In the genomic region with DNA sequence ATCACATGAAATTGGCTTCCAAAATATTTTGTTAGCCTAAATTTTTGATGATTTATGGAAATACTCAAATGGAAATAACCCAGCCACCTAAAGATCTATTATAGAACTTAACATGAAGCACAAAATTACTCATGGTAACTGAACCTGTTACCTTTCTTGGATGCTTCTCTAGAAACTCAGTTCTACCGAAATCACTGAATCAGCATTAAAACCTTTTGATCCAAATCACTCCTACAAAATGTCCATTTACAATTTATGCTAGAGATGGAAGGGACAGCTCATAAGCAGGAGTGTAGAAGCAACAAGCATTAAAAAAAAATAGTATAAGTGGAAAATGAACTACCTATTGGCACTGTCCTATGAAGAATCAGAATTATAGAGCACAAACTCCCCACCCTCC, we compare ENCODE assay signal across 12 cellular contexts. TPM values are rescaled to one million over a fixed set of nuclear protein-coding genes. Genes with fewer than 3 reads are reported as not detected.
DNase-seq lines count a peak whose midpoint lies in the region; ATAC-seq and TF ChIP-seq lines count a peak whose summit lies in the region.
"Had no signal": no experiment of that assay in that cellular context is flagged by ENCODE, and none has a peak within 500 bp of the region (broad histone marks: within the 10 kb centered on the region; RNA-seq: fewer than 3 reads in every experiment).

No MANE protein-coding gene starts in this region.

- peaks cover 9% of the 10 kb centered on the region; the same call in 1 of the 2 replicates for H3K9me3 ChIP-seq in OCI-LY7 (ENCODE audit: low read length)
- H3K9me3 ChIP-seq in endodermal cell (ENCODE audit: control insufficient read depth, low read length), result peaks cover 16% of the 10 kb centered on the region
- H3K9me3 ChIP-seq in smooth muscle cell (replicated peaks; ENCODE audit: low read depth), result no peaks in the 10 kb centered on the region

- peak overlapping the region; percentile 93 for H3K9ac ChIP-seq in endodermal cell (ENCODE audit: extremely low read depth, low read length, poor library complexity, severe bottlenecking)
- no peak overlapping the region for H3K9ac ChIP-seq in smooth muscle cell (ENCODE audit: low read depth)
- H3K9ac ChIP-seq: parathyroid adenoma had no signal

- ATAC-seq in activated T-cell treated with anti-CD3 and anti-CD28 coated beads, Interleukin-2, amount 50 U/mL, for 4 hours, result no peak
- ATAC-seq in HG03354 (IDR thresholded peaks at IDR 0.05; ENCODE audit: poor library complexity, severe bottlenecking, unreplicated experiment), result no peak
- ATAC-seq: left colon had no signal

- H3K36me3 ChIP-seq in OCI-LY7 (ENCODE audit: insufficient read depth, low read length), result peaks cover 63% of the 10 kb centered on the region
- H3K36me3 ChIP-seq in endodermal cell (ENCODE audit: control insufficient read depth, insufficient read depth, low read length), result peaks cover 59% of the 10 kb centered on the region
- H3K36me3 ChIP-seq in smooth muscle cell (ENCODE audit: low read depth), result peaks cover 8% of the 10 kb centered on the region

- H3K9me2 ChIP-seq in OCI-LY7 (ENCODE audit: insufficient read depth, low read length), result no peaks in the 10 kb centered on the region

- H3K4me3 ChIP-seq in OCI-LY7 (ENCODE audit: low read depth, low read length, poor library complexity, severe bottlenecking), result peak overlapping the region; percentile 76
- peak overlapping the region; percentile 97 for H3K4me3 ChIP-seq in endodermal cell (ENCODE audit: low read length)
- H3K4me3 ChIP-seq in smooth muscle cell, result peak overlapping the region; percentile 99

- H3K27ac Mint-ChIP-seq in endodermal cell, result peak overlapping the region; percentile 49

- POLR2A ChIA-PET in OCI-LY7 (lab: Charles Lee), result interaction anchor here (0.6 to 5.5 kb wide), 4 partner anchors 10 to 28 kb away, joined by 3 to 45 read pairs (median 4); no protein-coding TSS in a partner anchor

- H2AFZ ChIP-seq in OCI-LY7 (ENCODE audit: low read length) (no peak overlapping the region), smooth muscle cell (ENCODE audit: low read depth) (no peak overlapping the region)
- H2AFZ ChIP-seq: parathyroid adenoma had no signal

- TF ChIP-seq CTCF in OCI-LY7 (conservative IDR thresholded peaks at IDR 0.05; ENCODE audit: low read length), result no peak
- TF ChIP-seq CTCF in endodermal cell (conservative IDR thresholded peaks at IDR 0.05), result no peak
- TF ChIP-seq CTCF in smooth muscle cell (IDR thresholded peaks at IDR 0.05; ENCODE audit: borderline replicate concordance, insufficient read depth, poor library complexity, severe bottlenecking), result no peak

- peaks cover 43% of the 10 kb centered on the region for H3K36me3 Mint-ChIP-seq in activated T-cell treated with anti-CD3 and anti-CD28 coated beads, Interleukin-2, amount 50 U/mL, for 4 hours (ENCODE audit: insufficient read depth)
- H3K36me3 Mint-ChIP-seq in endodermal cell (ENCODE audit: low read depth), result peaks cover 42% of the 10 kb centered on the region

- H3K4me3 Mint-ChIP-seq in activated T-cell treated with anti-CD3 and anti-CD28 coated beads, Interleukin-2, amount 50 U/mL, for 4 hours, result peak overlapping the region; percentile 100
- H3K4me3 Mint-ChIP-seq in endodermal cell, result peak overlapping the region; percentile 99

- peaks cover 15% of the 10 kb centered on the region for H3K4me1 ChIP-seq in OCI-LY7 (ENCODE audit: insufficient read depth, low read length, poor library complexity, severe bottlenecking)
- H3K4me1 ChIP-seq in endodermal cell (ENCODE audit: control insufficient read depth, insufficient read depth, low read length), result no peaks in the 10 kb centered on the region
- peaks cover 27% of the 10 kb centered on the region for H3K4me1 ChIP-seq in smooth muscle cell (ENCODE audit: low read depth)

- no peaks in the 10 kb centered on the region for H3K9me3 Mint-ChIP-seq in activated T-cell treated with anti-CD3 and anti-CD28 coated beads, Interleukin-2, amount 50 U/mL, for 4 hours
- no peaks in the 10 kb centered on the region for H3K9me3 Mint-ChIP-seq in endodermal cell

- no peaks in the 10 kb centered on the region for H3K27me3 ChIP-seq in endodermal cell (ENCODE audit: control insufficient read depth, insufficient read depth, low read length, poor library complexity, severe bottlenecking)
- H3K27me3 ChIP-seq in smooth muscle cell (ENCODE audit: low read depth), result no peaks in the 10 kb centered on the region

- 65% methylated on average over 1 of the region's 1 CpG; no CpG with 5 or more reads in 1 of the 2 experiments for WGBS in endodermal cell (ENCODE audit: insufficient coverage in 1 of 2, insufficient read length in 1 of 2), 2 experiments
- 93% methylated on average over 1 of the region's 1 CpG for WGBS in smooth muscle cell (ENCODE audit: low lambda C conversion rate)

- DNase-seq in activated T-cell treated with anti-CD3 and anti-CD28 coated beads, Interleukin-2, amount 50 U/mL, for 4 hours, result no peak
- no peak for DNase-seq in activated T-cell treated with anti-CD3 and anti-CD28 coated beads, Interleukin-2, amount 50 U/mL, for 48 hours
- DNase-seq in OCI-LY7 (ENCODE audit: low spot score) (no peak), endodermal cell (no peak), smooth muscle cell (lab: John Stamatoyannopoulos, UW; ENCODE audit: unreplicated experiment) (no peak), OCI-M2 (lab: John Stamatoyannopoulos, UW; ENCODE audit: unreplicated experiment) (no peak), LoVo (ENCODE audit: low spot score) (no peak)
- DNase-seq: left colon, NCI-H2029 treated with DMSO at 0.1 percent for 48 hours had no signal

- BruUV-seq in OCI-LY7 (replicated peaks; lab: Mats Ljungman, UMichigan), result no TSS peak

- H4K20me1 ChIP-seq in OCI-LY7 (ENCODE audit: insufficient read depth, low read length), result peaks cover 38% of the 10 kb centered on the region
- H4K20me1 ChIP-seq in smooth muscle cell (ENCODE audit: low read depth), result peaks cover 66% of the 10 kb centered on the region

- no peak overlapping the region for H3K27ac ChIP-seq in OCI-LY7 (ENCODE audit: low read depth, low read length, poor library complexity, severe bottlenecking)
- no peak overlapping the region for H3K27ac ChIP-seq in endodermal cell (ENCODE audit: low read depth, low read length)
- peak overlapping the region; percentile 29 for H3K27ac ChIP-seq in smooth muscle cell (ENCODE audit: low read depth)
- H3K27ac ChIP-seq: coronary artery, parathyroid adenoma had no signal

- H3K4me2 ChIP-seq in OCI-LY7 (ENCODE audit: low read length) (peak overlapping the region; percentile 75), smooth muscle cell (peak overlapping the region; percentile 92)

- intact Hi-C loops in OCI-LY7 (cut with micrococcal nuclease; ENCODE audit: unreplicated experiment), result loop anchor here (5.0 kb wide), 1 partner anchor 888 kb away; a partner anchor contains a TSS

- peaks cover 85% of the 10 kb centered on the region for H3K79me2 ChIP-seq in OCI-LY7 (ENCODE audit: insufficient read depth, low read depth, low read length)
- H3K79me2 ChIP-seq in smooth muscle cell (ENCODE audit: low read depth), result peaks cover 84% of the 10 kb centered on the region

- no peaks in the 10 kb centered on the region for H3K27me3 Mint-ChIP-seq in activated T-cell treated with anti-CD3 and anti-CD28 coated beads, Interleukin-2, amount 50 U/mL, for 4 hours (ENCODE audit: low read depth)
- H3K27me3 Mint-ChIP-seq in endodermal cell (ENCODE audit: insufficient read depth), result no peaks in the 10 kb centered on the region

- CTCF ChIA-PET in OCI-LY7 (lab: Charles Lee; ENCODE audit: unreplicated experiment), result interaction anchor here (0.7 kb wide), 1 partner anchor 10 kb away, joined by 4 read pairs; no protein-coding TSS in a partner anchor

- H3K4me1 Mint-ChIP-seq in activated T-cell treated with anti-CD3 and anti-CD28 coated beads, Interleukin-2, amount 50 U/mL, for 4 hours (ENCODE audit: low read depth), result peaks cover 66% of the 10 kb centered on the region
- peaks cover 21% of the 10 kb centered on the region for H3K4me1 Mint-ChIP-seq in endodermal cell

- no peaks in the 10 kb centered on the region for H3F3A ChIP-seq in smooth muscle cell (ENCODE audit: low read depth)

RNA-seq across cellular contexts. Expression of a gene that starts 2.1 kb away (rescaled TPM):
- total RNA-seq in activated T-cell treated with anti-CD3 and anti-CD28 coated beads, Interleukin-2, amount 50 U/mL, for 4 hours, result 100 to 1,000 TPM; 165 to 179 (median 178) TPM
- 156 and 198 TPM in 2 replicates for total RNA-seq in OCI-LY7 (2014; rRNA removed; shearing (Covaris generic))
- total RNA-seq in OCI-LY7 (2022) (175 and 177 TPM in 2 replicates), endodermal cell (100 to 1,000 TPM; 190 to 222 TPM), smooth muscle cell (109 and 117 TPM in 2 replicates)
- 157 TPM for polyA plus RNA-seq in endodermal cell (2013, experiment 1 of 2)
- 163 TPM for polyA plus RNA-seq in endodermal cell (2013, experiment 2 of 2)
- polyA plus RNA-seq in smooth muscle cell, result 93.4 and 104 TPM in 2 replicates

RNA-seq across cellular contexts. Expression of a gene that starts 3.3 kb away (rescaled TPM):
- 10 to 100 TPM; 15.7 to 20.5 (median 17.7) TPM for total RNA-seq in activated T-cell treated with anti-CD3 and anti-CD28 coated beads, Interleukin-2, amount 50 U/mL, for 4 hours
- 34.6 and 38.3 TPM in 2 replicates for total RNA-seq in OCI-LY7 (2014; rRNA removed; shearing (Covaris generic))
- 58.3 and 61.8 TPM in 2 replicates for total RNA-seq in OCI-LY7 (2022)
- 10 to 100 TPM; 45.7 to 55.2 TPM for total RNA-seq in endodermal cell
- polyA plus RNA-seq in endodermal cell (2013, experiment 1 of 2), result 87.7 TPM
- polyA plus RNA-seq in endodermal cell (2013, experiment 2 of 2), result 84.6 TPM
- 42.5 and 51.1 TPM in 2 replicates for total RNA-seq in smooth muscle cell
- polyA plus RNA-seq in smooth muscle cell, result 26.6 and 28.5 TPM in 2 replicates
